10 cellular contexts compared by ENCODE assay signal in the genomic region with DNA sequence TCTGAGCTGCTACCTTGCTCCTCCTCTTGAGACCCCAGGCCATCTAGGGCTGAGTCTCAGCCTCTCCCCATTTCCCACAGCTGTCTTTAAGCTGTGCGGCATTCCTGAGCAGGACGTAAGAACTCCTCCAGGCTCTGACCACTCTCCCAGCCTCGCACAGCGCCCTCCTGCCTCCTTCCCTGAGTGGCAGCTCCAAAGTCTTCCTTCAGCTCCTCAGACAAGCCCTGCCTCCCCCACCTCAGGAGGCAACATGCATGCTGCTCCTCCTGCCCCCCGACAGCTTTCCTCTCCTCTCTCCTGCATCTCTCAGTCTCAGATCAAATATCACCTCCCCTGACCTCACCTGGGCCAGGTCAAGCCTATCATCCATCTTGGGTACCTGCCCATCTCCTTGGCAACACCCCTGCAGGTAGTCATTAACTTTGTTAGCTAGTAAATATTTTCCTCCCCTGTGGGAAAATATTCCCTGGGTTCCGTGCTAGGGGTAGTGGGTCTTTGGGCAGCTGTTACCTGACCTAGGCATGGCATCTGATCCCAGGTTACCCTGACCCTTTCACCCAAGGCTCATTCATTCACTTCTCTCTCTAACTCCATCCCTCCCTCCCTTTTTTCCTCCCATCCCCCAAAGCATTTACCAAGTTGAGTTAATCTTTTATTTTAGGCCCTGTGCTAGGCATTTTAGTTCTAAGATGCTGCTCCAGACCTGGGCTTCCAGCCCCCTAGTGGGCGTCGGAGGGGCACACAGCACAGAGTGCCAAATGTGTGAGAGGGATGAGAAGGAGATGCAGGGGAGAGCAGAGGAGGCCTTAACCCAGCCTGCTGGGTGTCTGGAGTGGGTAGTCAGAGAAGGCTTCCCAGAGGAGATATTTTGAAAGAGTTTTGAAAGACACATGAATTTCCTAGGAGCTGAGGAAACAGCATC.
DNase-seq lines count a peak whose midpoint lies in the region; ATAC-seq, FAIRE-seq and TF ChIP-seq lines count a peak whose summit lies in the region.
"Had no signal": no experiment of that assay in that cellular context is flagged by ENCODE, and none has a peak within 500 bp of the region (broad histone marks: within the 10 kb centered on the region; RNA-seq: fewer than 3 reads in every experiment).

No MANE protein-coding gene starts in this region.

- 0 out of 2 replicates have a peak, but pooled peaks have one; percentile 34 for TF ChIP-seq CTCF in 22Rv1 (IDR thresholded peaks at IDR 0.05)
- TF ChIP-seq CTCF in PC-3 (conservative IDR thresholded peaks at IDR 0.05; ENCODE audit: low read depth, low read length), result peak; percentile 65
- peak; percentile 48 for TF ChIP-seq CTCF in foreskin fibroblast (IDR thresholded peaks at IDR 0.05; ENCODE audit: low read depth, low read length)

- no peak overlapping the region for H3K4me3 Mint-ChIP-seq in T-helper 17 cell
- H3K4me3 Mint-ChIP-seq: effector memory CD8-positive, alpha-beta T cell had no signal

- H3K36me3 Mint-ChIP-seq in T-helper 17 cell (ENCODE audit: low read depth), result no peaks in the 10 kb centered on the region

- no peaks in the 10 kb centered on the region for H3K9me2 ChIP-seq in PC-3 (replicated peaks; ENCODE audit: low read length)

- POLR2A ChIA-PET in PC-3 (lab: Charles Lee; ENCODE audit: unreplicated experiment), result no interaction called here

- H4K20me1 ChIP-seq in PC-3 (ENCODE audit: low read length), result no peaks in the 10 kb centered on the region

- H3K4me2 ChIP-seq in PC-3 (ENCODE audit: low read length), result no peak overlapping the region

- H3F3A ChIP-seq in PC-3 (ENCODE audit: low read length, unreplicated experiment), result no peaks in the 10 kb centered on the region

- no peak overlapping the region for H3K27ac ChIP-seq in 22Rv1
- no peak overlapping the region for H3K27ac ChIP-seq in PC-3 (ENCODE audit: low read length)

- no peaks in the 10 kb centered on the region for H3K27me3 ChIP-seq in PC-3 (ENCODE audit: low read length)

- CTCF ChIA-PET in PC-3 (lab: Charles Lee), result no interaction called here

- no peak overlapping the region for H3K4me3 ChIP-seq in PC-3 (ENCODE audit: low read length)
- no peak overlapping the region for H3K4me3 ChIP-seq in foreskin fibroblast (ENCODE audit: low read depth in 1 of 2, low read length in 2 of 2)

- no TSS peak for BruUV-seq in PC-3 (replicated peaks; lab: Mats Ljungman, UMichigan)

- 0 out of 2 replicates have a peak, but pooled peaks cover 3% of the 10 kb centered on the region for H3K36me3 ChIP-seq in PC-3 (ENCODE audit: low read depth, low read length)

- H3K27ac Mint-ChIP-seq in T-helper 17 cell, result no peak overlapping the region
- H3K27ac Mint-ChIP-seq: effector memory CD8-positive, alpha-beta T cell had no signal

- ATAC-seq in PC-3 (peak; percentile 51), HG03571 (IDR thresholded peaks at IDR 0.05; ENCODE audit: unreplicated experiment) (no peak), T-helper 17 cell (no peak)
- ATAC-seq: effector memory CD8-positive, alpha-beta T cell had no signal

- no peak for FAIRE-seq in HTR-8/SVneo (lab: Jason Lieb, UNC)

- H3K4me1 Mint-ChIP-seq in T-helper 17 cell, result no peaks in the 10 kb centered on the region

- H3K79me2 ChIP-seq in PC-3 (ENCODE audit: low read length), result no peaks in the 10 kb centered on the region

- intact Hi-C loops in PC-3 (cut with micrococcal nuclease), result no loop called here

- DNase-seq in D341Med (ENCODE audit: low spot score) (peak; percentile 68), PC-3 (peak; percentile 42), foreskin fibroblast (no peak), HTR-8/SVneo (ENCODE audit: insufficient read length, low spot score) (no peak), NCI-H2029 (lab: John Stamatoyannopoulos, UW) (no peak), T-helper 17 cell (no peak)
- DNase-seq: effector memory CD8-positive, alpha-beta T cell; NCI-H226 had no signal

- H2AFZ ChIP-seq in PC-3 (ENCODE audit: low read length), result no peak overlapping the region

- H3K9me3 ChIP-seq in PC-3 (ENCODE audit: low read length) (peaks cover 8% of the 10 kb centered on the region), T-helper 17 cell (ENCODE audit: control insufficient read depth, low read length, poor library complexity, severe bottlenecking) (no peaks in the 10 kb centered on the region)

- peaks cover 12% of the 10 kb centered on the region for H3K27me3 Mint-ChIP-seq in T-helper 17 cell

- no peak overlapping the region for H3K9ac ChIP-seq in PC-3 (ENCODE audit: low read length)

- no peaks in the 10 kb centered on the region for H3K4me1 ChIP-seq in PC-3 (ENCODE audit: insufficient read depth, low read length)

Comparison
In these comparisons a context has a peak if more than half of its experiments do, and no peak if none do; other contexts are left out.
1. DNase-seq: peak in D341Med (single experiment) and PC-3 (single experiment); none in foreskin fibroblast (0 of 2), HTR-8/SVneo (single experiment), NCI-H2029 (single experiment) and T-helper 17 cell (0 of 3).
2. Peak in every context shown above with its lines, with median percentiles within 50 percentile points of each other: CTCF ChIP-seq.